In genomic region chr3:51887620-51888019, GRCh38 we compare ENCODE assay signal across 13 cellular contexts. TPM values are rescaled to one million over a fixed set of nuclear protein-coding genes. Genes with fewer than 3 reads are reported as not detected.
"Had no signal": no experiment of that assay in that cellular context is flagged by ENCODE, and none has a peak within 500 bp of the region (broad histone marks: within the 10 kb centered on the region; RNA-seq: fewer than 3 reads in every experiment).

No MANE protein-coding gene starts in this region.

- H3K27me3 ChIP-seq: gastrocnemius medialis, ovary, thyroid gland had no signal

- H3K4me3 ChIP-seq: gastrocnemius medialis, heart right ventricle, ovary, thyroid gland had no signal

- ATAC-seq: activated CD8-positive, alpha-beta T cell treated with anti-CD3 and anti-CD28 coated beads for 36 hours; activated T-cell treated with anti-CD3 and anti-CD28 coated beads, Interleukin-2, amount 50 U/mL, for 4 hours; gastrocnemius medialis; heart right ventricle; naive thymus-derived CD4-positive, alpha-beta T cell had no signal

- H3K9me3 ChIP-seq: gastrocnemius medialis, heart right ventricle, ovary, thyroid gland had no signal

- H3K4me1 ChIP-seq: gastrocnemius medialis, heart right ventricle, thyroid gland had no signal

- H3K36me3 ChIP-seq: gastrocnemius medialis, heart right ventricle, ovary, thyroid gland had no signal

- H3K27ac ChIP-seq: gastrocnemius medialis, heart right ventricle, ovary, thyroid gland had no signal

- DNase-seq: activated CD4-positive, alpha-beta T cell treated with anti-CD3 and anti-CD28 coated beads for 4 hours; activated CD8-positive, alpha-beta T cell treated with anti-CD3 and anti-CD28 coated beads for 36 hours; activated effector memory CD4-positive, alpha-beta T cell treated with Interleukin-2 at 50 U/mL for 16 hours; activated T-cell treated with anti-CD3 and anti-CD28 coated beads, Interleukin-2, amount 50 U/mL, for 4 hours; effector memory CD4-positive, alpha-beta T cell; gastrocnemius medialis; heart right ventricle; naive thymus-derived CD4-positive, alpha-beta T cell; ovary; stimulated activated CD4-positive, alpha-beta T cell treated with anti-CD3 and anti-CD28 coated beads, Interleukin-1b, Interleukin-23, amount 100 ng/mL, for 48 hours; T-helper 2 cell; thyroid gland had no signal

RNA-seq across cellular contexts. Expression of gene IQCF5, which starts 12.2 kb away (rescaled TPM):
- total RNA-seq: activated CD8-positive, alpha-beta T cell treated with anti-CD3 and anti-CD28 coated beads for 36 hours; activated T-cell treated with anti-CD3 and anti-CD28 coated beads, Interleukin-2, amount 50 U/mL, for 4 hours; gastrocnemius medialis; heart right ventricle; lung microvascular endothelial cell; naive thymus-derived CD4-positive, alpha-beta T cell; ovary; thyroid gland had no signal

RNA-seq across cellular contexts. Expression of gene IQCF1, which starts 15.5 kb away (rescaled TPM):
- total RNA-seq: activated CD8-positive, alpha-beta T cell treated with anti-CD3 and anti-CD28 coated beads for 36 hours; activated T-cell treated with anti-CD3 and anti-CD28 coated beads, Interleukin-2, amount 50 U/mL, for 4 hours; gastrocnemius medialis; heart right ventricle; lung microvascular endothelial cell; naive thymus-derived CD4-positive, alpha-beta T cell; thyroid gland had no signal

RNA-seq across cellular contexts. Expression of gene IQCF2, which starts 26.2 kb away (rescaled TPM):
- total RNA-seq: activated CD8-positive, alpha-beta T cell treated with anti-CD3 and anti-CD28 coated beads for 36 hours; activated T-cell treated with anti-CD3 and anti-CD28 coated beads, Interleukin-2, amount 50 U/mL, for 4 hours; gastrocnemius medialis; heart right ventricle; lung microvascular endothelial cell; naive thymus-derived CD4-positive, alpha-beta T cell; ovary; thyroid gland had no signal
